21 cellular contexts compared by ENCODE assay signal in the genomic region with DNA sequence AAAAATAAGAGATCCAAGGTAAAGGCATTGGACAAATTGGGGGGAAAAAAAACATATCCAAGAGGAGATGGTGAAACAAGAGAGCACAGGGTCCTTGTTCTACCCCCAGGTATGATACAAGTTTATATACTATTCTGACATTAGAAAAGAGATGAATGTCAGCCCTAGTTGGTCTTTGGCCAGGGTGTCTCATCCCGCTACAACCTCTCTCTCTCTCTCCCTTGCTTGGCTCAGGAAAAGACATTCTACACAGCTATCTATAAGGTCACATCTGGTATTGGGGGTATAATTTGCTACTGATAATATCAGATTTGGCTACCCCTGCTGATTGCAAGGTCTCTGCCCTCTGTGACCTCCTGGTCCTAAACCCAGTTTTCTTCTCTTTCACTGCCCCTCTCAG.
DNase-seq lines count a peak whose midpoint lies in the region; ATAC-seq and TF ChIP-seq lines count a peak whose summit lies in the region.
"Had no signal": no experiment of that assay in that cellular context is flagged by ENCODE, and none has a peak within 500 bp of the region (broad histone marks: within the 10 kb centered on the region; RNA-seq: fewer than 3 reads in every experiment).

No MANE protein-coding gene starts in this region.

- no peak for TF ChIP-seq RAD21 in IMR-90 (IDR thresholded peaks at IDR 0.05; ENCODE audit: low read length)

- no peak for DNase-seq in IMR-90
- DNase-seq in PC-9: no peak
- no peak for DNase-seq in hepatocyte (ENCODE audit: low spot score)
- no peak for DNase-seq in neuronal stem cell (ENCODE audit: low spot score)
- DNase-seq in NCI-H526 (lab: John Stamatoyannopoulos, UW): no peak
- DNase-seq in esophagus squamous epithelium (lab: John Stamatoyannopoulos, UW): no peak
- no peak for DNase-seq in NCI-H2029 treated with DMSO at 0.1 percent for 48 hours (lab: John Stamatoyannopoulos, UW)
- DNase-seq in NCI-H187 treated with DMSO at 0.1 percent for 48 hours (lab: John Stamatoyannopoulos, UW): no peak
- DNase-seq: ACHN; CD4-positive, alpha-beta memory T cell; DMS 273 treated with DMSO at 0.1 percent for 48 hours; GM23248; H9; MV-4-11; NCI-H1694 treated with DMSO at 0.1 percent for 48 hours; NCI-H82; Right ventricle myocardium superior; SW 1271 had no signal

- H3K4me3 ChIP-seq in IMR-90 (ENCODE audit: insufficient read depth, low read depth, low read length): no peak overlapping the region
- no peak overlapping the region for H3K4me3 ChIP-seq in PC-9
- H3K4me3 ChIP-seq in hepatocyte: no peak overlapping the region
- H3K4me3 ChIP-seq in neuronal stem cell (ENCODE audit: low read length in 2 of 2): no peak overlapping the region
- H3K4me3 ChIP-seq in esophagus squamous epithelium: no peak overlapping the region
- H3K4me3 ChIP-seq: BLaER1, GM23248 had no signal

- H3K9ac ChIP-seq in IMR-90 (ENCODE audit: low read depth, low read length) (no peak overlapping the region), neuronal stem cell (ENCODE audit: low read depth, low read length, poor library complexity) (no peak overlapping the region)
- H3K9ac ChIP-seq: BLaER1, GM23248, KMS-11 had no signal

- H4K5ac ChIP-seq in IMR-90 (ENCODE audit: low read depth, low read length): no peak overlapping the region

- no peak overlapping the region for H2AK9ac ChIP-seq in IMR-90 (replicated peaks; ENCODE audit: low read depth, low read length, poor library complexity)

- no peak for TF ChIP-seq CTCF in IMR-90 (conservative IDR thresholded peaks at IDR 0.05; ENCODE audit: low read depth, low read length)
- TF ChIP-seq CTCF in PC-9 (conservative IDR thresholded peaks at IDR 0.05): no peak
- TF ChIP-seq CTCF in hepatocyte (IDR thresholded peaks at IDR 0.05; ENCODE audit: poor library complexity): no peak
- TF ChIP-seq CTCF in esophagus squamous epithelium (IDR thresholded peaks at IDR 0.05): no peak

- H2AFZ ChIP-seq in IMR-90 (replicated peaks; ENCODE audit: low read length, poor library complexity) (no peak overlapping the region), PC-9 (peak overlapping the region; percentile 56), hepatocyte (no peak overlapping the region), neuronal stem cell (ENCODE audit: low read length) (peak overlapping the region; percentile 78)
- H2AFZ ChIP-seq: GM23248 had no signal

- no peak overlapping the region for H3K18ac ChIP-seq in IMR-90 (ENCODE audit: low read depth, low read length)
- no peak overlapping the region for H3K18ac ChIP-seq in neuronal stem cell (ENCODE audit: low read length)

- no peaks in the 10 kb centered on the region for H3K79me1 ChIP-seq in IMR-90 (ENCODE audit: low read depth in 1 of 2, low read length in 2 of 2)
- H3K79me1 ChIP-seq in neuronal stem cell (ENCODE audit: low read depth, low read length): no peaks in the 10 kb centered on the region

- H2BK20ac ChIP-seq in IMR-90 (ENCODE audit: low read depth, low read length): peak overlapping the region; percentile 61; the same call in 1 of the 2 replicates

- in situ Hi-C loops in IMR-90 (cut with MboI; ENCODE audit: low sequenced_read_pairs): no loop called here

- no peak overlapping the region; the same call in 1 of the 2 replicates for H3K4ac ChIP-seq in IMR-90 (ENCODE audit: low read depth, low read length)
- no peak overlapping the region for H3K4ac ChIP-seq in neuronal stem cell (ENCODE audit: low read length)

- H4K91ac ChIP-seq in IMR-90 (ENCODE audit: insufficient read depth, low read depth, low read length) (no peak overlapping the region), neuronal stem cell (ENCODE audit: low read depth, low read length, poor library complexity) (no peak overlapping the region)

- WGBS in IMR-90 (ENCODE audit: extremely low coverage in 2 of 2, insufficient read length in 1 of 2), 2 experiments: no CpG with 5 or more reads among the region's 1 CpG
- WGBS in hepatocyte (ENCODE audit: low lambda C conversion rate, missing lambda C conversion rate): 84% methylated on average over 1 of the region's 1 CpG
- WGBS in neuronal stem cell (ENCODE audit: extremely low coverage in 2 of 2, insufficient read length in 2 of 2, insufficient replicate concordance in 1 of 2), 2 donors: no CpG with 5 or more reads among the region's 1 CpG
- 86 to 94% methylated on average over 1 of the region's 1 CpG for WGBS in esophagus squamous epithelium, 2 donors

- no peak overlapping the region for H3K4me2 ChIP-seq in IMR-90 (ENCODE audit: low read depth, low read length)
- H3K4me2 ChIP-seq in PC-9: no peak overlapping the region
- no peak overlapping the region for H3K4me2 ChIP-seq in hepatocyte
- no peak overlapping the region for H3K4me2 ChIP-seq in neuronal stem cell (ENCODE audit: insufficient read depth, low read length, poor library complexity, severe bottlenecking)
- H3K4me2 ChIP-seq: BLaER1, KMS-11 had no signal

- intact Hi-C loops in IMR-90 (cut with micrococcal nuclease): no loop called here
- intact Hi-C loops in PC-9 (cut with micrococcal nuclease; ENCODE audit: unreplicated experiment): no loop called here
- intact Hi-C loops in esophagus squamous epithelium (cut with DNase I): no loop called here

- H3K27me3 ChIP-seq in IMR-90 (ENCODE audit: control insufficient read depth, insufficient read depth, low read length) (no peaks in the 10 kb centered on the region), PC-9 (ENCODE audit: insufficient read depth, low read depth) (no peaks in the 10 kb centered on the region), hepatocyte (no peaks in the 10 kb centered on the region), neuronal stem cell (ENCODE audit: control insufficient read depth in 3 of 3, insufficient read depth in 3 of 3, low read depth in 1 of 3, low read length in 3 of 3) (no peaks in the 10 kb centered on the region), esophagus squamous epithelium (no peaks in the 10 kb centered on the region)
- H3K27me3 ChIP-seq: BLaER1 had no signal

- H3K56ac ChIP-seq in IMR-90 (ENCODE audit: extremely low read depth, insufficient read depth, low read length): no peak overlapping the region

- H2BK12ac ChIP-seq in neuronal stem cell (ENCODE audit: low read length): no peak overlapping the region

- H3K79me2 ChIP-seq in PC-9 (ENCODE audit: low read depth): no peaks in the 10 kb centered on the region
- no peaks in the 10 kb centered on the region for H3K79me2 ChIP-seq in hepatocyte

- BruUV-seq in IMR-90 (replicated peaks; lab: Mats Ljungman, UMichigan) (no TSS peak), PC-9 (replicated peaks; lab: Mats Ljungman, UMichigan) (no TSS peak)

- H3K14ac ChIP-seq in IMR-90 (replicated peaks; ENCODE audit: low read depth, low read length) (no peak overlapping the region), neuronal stem cell (ENCODE audit: low read length) (no peak overlapping the region)

- no peaks in the 10 kb centered on the region for H3K36me3 ChIP-seq in IMR-90 (ENCODE audit: control insufficient read depth, insufficient read depth, low read length)
- H3K36me3 ChIP-seq in PC-9 (ENCODE audit: low read depth): no peaks in the 10 kb centered on the region
- no peaks in the 10 kb centered on the region for H3K36me3 ChIP-seq in hepatocyte (replicated peaks; ENCODE audit: insufficient read depth, low read depth)
- H3K36me3 ChIP-seq in neuronal stem cell (replicated peaks in 1 of 2; ENCODE audit: control insufficient read depth in 2 of 2, insufficient read depth in 2 of 2, low read length in 2 of 2): no peaks in the 10 kb centered on the region
- no peaks in the 10 kb centered on the region for H3K36me3 ChIP-seq in esophagus squamous epithelium
- H3K36me3 ChIP-seq: BLaER1 had no signal

- TF ChIP-seq POLR2A in IMR-90 (IDR thresholded peaks at IDR 0.05; ENCODE audit: low read depth, low read length) (no peak), esophagus squamous epithelium (IDR thresholded peaks at IDR 0.05) (no peak)

- CTCF ChIA-PET in IMR-90 (lab: Yijun Ruan, JAX) (no interaction called here), PC-9 (lab: Charles Lee) (no interaction called here)

- H4K20me1 ChIP-seq in IMR-90 (ENCODE audit: insufficient read depth, low read length) (no peaks in the 10 kb centered on the region), PC-9 (ENCODE audit: insufficient read depth) (no peaks in the 10 kb centered on the region), hepatocyte (ENCODE audit: insufficient read depth, poor library complexity, severe bottlenecking) (no peaks in the 10 kb centered on the region)
- H4K20me1 ChIP-seq: BLaER1 had no signal

- H3K23ac ChIP-seq in IMR-90 (ENCODE audit: low read depth, low read length) (no peak overlapping the region), neuronal stem cell (ENCODE audit: low read depth, low read length, poor library complexity) (no peak overlapping the region)

- H4K8ac ChIP-seq in IMR-90 (ENCODE audit: low read depth in 2 of 2, low read length in 2 of 2) (no peak overlapping the region), neuronal stem cell (ENCODE audit: low read depth, low read length) (no peak overlapping the region)

- no peak overlapping the region for H2AK5ac ChIP-seq in IMR-90 (ENCODE audit: low read depth, low read length)
- no peak overlapping the region for H2AK5ac ChIP-seq in neuronal stem cell (ENCODE audit: low read depth, low read length)

- no peak overlapping the region for H2BK15ac ChIP-seq in IMR-90 (ENCODE audit: low read depth, low read length)
- no peak overlapping the region for H2BK15ac ChIP-seq in neuronal stem cell (ENCODE audit: low read length)

- no peaks in the 10 kb centered on the region for H3K9me3 ChIP-seq in IMR-90 (ENCODE audit: control insufficient read depth, insufficient read depth, low read length)
- H3K9me3 ChIP-seq in PC-9 (ENCODE audit: insufficient read depth, low read depth): no peaks in the 10 kb centered on the region
- H3K9me3 ChIP-seq in hepatocyte (ENCODE audit: low read depth): no peaks in the 10 kb centered on the region
- H3K9me3 ChIP-seq in neuronal stem cell (replicated peaks in 1 of 2; ENCODE audit: control insufficient read depth in 2 of 2, insufficient read depth in 1 of 2, low read depth in 1 of 2, low read length in 2 of 2): no peaks in the 10 kb centered on the region
- H3K9me3 ChIP-seq in esophagus squamous epithelium: no peaks in the 10 kb centered on the region
- H3K9me3 ChIP-seq: Caco-2 had no signal

- H3K27ac ChIP-seq in IMR-90 (ENCODE audit: insufficient read depth, low read length) (no peak overlapping the region), PC-9 (no peak overlapping the region), hepatocyte (peak overlapping the region; percentile 84), neuronal stem cell (replicated peaks; ENCODE audit: low read length) (no peak overlapping the region), esophagus squamous epithelium (no peak overlapping the region)
- H3K27ac ChIP-seq: BLaER1, GM23248, KMS-11 had no signal

- dilution Hi-C loops in IMR-90 (cut with HindIII; ENCODE audit: low sequenced_read_pairs, unreplicated experiment): no loop called here

- H3K9me2 ChIP-seq in PC-9 (ENCODE audit: insufficient read depth): no peaks in the 10 kb centered on the region
- no peaks in the 10 kb centered on the region for H3K9me2 ChIP-seq in hepatocyte (replicated peaks; ENCODE audit: insufficient read depth)

- ATAC-seq in IMR-90 (ENCODE audit: low read depth): no peak

- POLR2A ChIA-PET in IMR-90 (lab: Charles Lee; ENCODE audit: unreplicated experiment): no interaction called here
- POLR2A ChIA-PET in PC-9 (lab: Charles Lee; ENCODE audit: unreplicated experiment): interaction anchor here (0.7 kb wide), 1 partner anchor 159 kb away, joined by 4 read pairs; no protein-coding TSS in a partner anchor

- H3K4me1 ChIP-seq in IMR-90 (ENCODE audit: control insufficient read depth, insufficient read depth, low read length) (no peaks in the 10 kb centered on the region), PC-9 (replicated peaks; ENCODE audit: insufficient read depth) (no peaks in the 10 kb centered on the region), hepatocyte (ENCODE audit: insufficient read depth) (peaks cover 29% of the 10 kb centered on the region), neuronal stem cell (ENCODE audit: control insufficient read depth in 2 of 2, insufficient read depth in 1 of 2, low read depth in 1 of 2, low read length in 2 of 2) (peaks cover 0 to 4% of the 10 kb centered on the region in 2 donors), esophagus squamous epithelium (no peaks in the 10 kb centered on the region)

- H3F3A ChIP-seq in PC-9 (ENCODE audit: insufficient read depth, low read depth): no peaks in the 10 kb centered on the region

- H2BK120ac ChIP-seq in IMR-90 (ENCODE audit: low read depth, low read length) (0 out of 2 replicates have a peak overlapping the region, but pooled peaks have one; percentile 13), neuronal stem cell (ENCODE audit: low read depth, low read length) (no peak overlapping the region)

- H2BK5ac ChIP-seq in IMR-90 (ENCODE audit: low read depth, low read length, poor library complexity, severe bottlenecking) (no peak overlapping the region), neuronal stem cell (ENCODE audit: low read length) (no peak overlapping the region)

- no peaks in the 10 kb centered on the region for H3K9me1 ChIP-seq in IMR-90 (ENCODE audit: insufficient read depth, low read length)

Comparison
In these comparisons a context has a peak if more than half of its experiments do, and no peak if none do; other contexts are left out.
1. H2AFZ ChIP-seq: peak in PC-9 (single experiment) and neuronal stem cell (single experiment); none in IMR-90 (single experiment) and hepatocyte (single experiment).